ENCODE assay signal across 1 cellular context in genomic region chr16:2210386-2211365, GRCh38.
TF ChIP-seq lines count a peak whose summit lies in the region.

Gene BRICD5, minus strand, starts transcription at chr16:2210863. Its CDS starts 30 bp downstream, at chr16:2210833.

TF ChIP-seq in K562, 482 proteins besides CTCF, POLR2A, EP300 and RAD21 (continued from another document and continues in another):
- peak; percentile 12; the same call in 1 of the 2 replicates for TF ChIP-seq USF1 (CRISPR knock-in tag; IDR thresholded peaks at IDR 0.05)
- peak; percentile 53 for TF ChIP-seq NCOR1 (IDR thresholded peaks at IDR 0.05)
- TF ChIP-seq BDP1 (IDR thresholded peaks at IDR 0.05; ENCODE audit: insufficient read depth, insufficient read length): no peak
- 0 out of 2 replicates have a peak, but pooled peaks have one; percentile 12 for TF ChIP-seq ZBTB33 (CRISPR knock-in tag; IDR thresholded peaks at IDR 0.05)
- no peak for TF ChIP-seq MECOM (CRISPR knock-in tag; IDR thresholded peaks at IDR 0.05)
- peak; percentile 96 for TF ChIP-seq POLR2AphosphoS2 (IDR thresholded peaks at IDR 0.05; ENCODE audit: low read length)
- peak; percentile 29; the same call in 1 of the 2 replicates for TF ChIP-seq SUPT5H (IDR thresholded peaks at IDR 0.05)
- peak; percentile 76; the same call in 1 of the 2 replicates for TF ChIP-seq ZBTB7A (IDR thresholded peaks at IDR 0.05; ENCODE audit: borderline replicate concordance, control insufficient read depth, low read depth, low read length)
- TF ChIP-seq RCOR1 (IDR thresholded peaks at IDR 0.05; ENCODE audit: borderline replicate concordance in 1 of 2, low read depth in 2 of 2, low read length in 2 of 2): 0 out of 4 replicates have a peak, but pooled peaks of 1 of the 2 experiments have one; percentile 38
- peak; percentile 46 for TF ChIP-seq ZFX (CRISPR knock-in tag; IDR thresholded peaks at IDR 0.05)
- TF ChIP-seq SFPQ (IDR thresholded peaks at IDR 0.05; ENCODE audit: low read depth, low read length): no peak
- 0 out of 4 replicates have a peak, but pooled peaks of 1 of the 2 experiments have one; percentile 52 for TF ChIP-seq UBTF (IDR thresholded peaks at IDR 0.05; ENCODE audit: borderline replicate concordance in 1 of 2, low read depth in 2 of 2, low read length in 2 of 2)
- TF ChIP-seq ARID1B (IDR thresholded peaks at IDR 0.05): peak; percentile 35; the same call in 1 of the 2 replicates
- peak; percentile 25; the same call in 1 of the 2 replicates for TF ChIP-seq EP400 (IDR thresholded peaks at IDR 0.05)
- peak; percentile 55 for TF ChIP-seq RBFOX2 (IDR thresholded peaks at IDR 0.05; ENCODE audit: low read depth, low read length)
- peak; percentile 35; the same call in 1 of the 2 replicates for TF ChIP-seq CBFA2T2 (conservative IDR thresholded peaks at IDR 0.05)
- peak; percentile 57 for TF ChIP-seq POLR2B (IDR thresholded peaks at IDR 0.05; ENCODE audit: low read depth, partially characterized antibody)
- no peak for TF ChIP-seq ZBTB43 (CRISPR knock-in tag; IDR thresholded peaks at IDR 0.05)
- TF ChIP-seq CBFA2T3 (IDR thresholded peaks at IDR 0.05): peak; percentile 54
- TF ChIP-seq PHTF2 (CRISPR knock-in tag; IDR thresholded peaks at IDR 0.05): no peak
- 0 out of 2 replicates have a peak, but pooled peaks have one; percentile 48 for TF ChIP-seq PHF21A (IDR thresholded peaks at IDR 0.05; ENCODE audit: borderline replicate concordance, low read depth)
- 0 out of 2 replicates have a peak, but pooled peaks have one; percentile 15 for TF ChIP-seq LEF1 (IDR thresholded peaks at IDR 0.05)
- no peak for TF ChIP-seq PRDM10 (IDR thresholded peaks at IDR 0.05; ENCODE audit: partially characterized antibody)
- peak; percentile 59; the same call in 1 of the 2 replicates for TF ChIP-seq TFAP4 (CRISPR knock-in tag; IDR thresholded peaks at IDR 0.05; ENCODE audit: borderline replicate concordance)
- TF ChIP-seq TBL1XR1 (IDR thresholded peaks at IDR 0.05; ENCODE audit: low read length in 2 of 2): 0 out of 4 replicates have a peak, but pooled peaks of 1 of the 2 experiments have one; percentile 11
- 0 out of 2 replicates have a peak, but pooled peaks have one; percentile 69 for TF ChIP-seq SMAD4 (CRISPR knock-in tag; conservative IDR thresholded peaks at IDR 0.05)
- peak in 1 of 2 experiments; percentile 61; a peak in 2 of 4 replicates for TF ChIP-seq MNT (conservative IDR thresholded peaks at IDR 0.05)
- peak; percentile 57 for TF ChIP-seq PKNOX1 (IDR thresholded peaks at IDR 0.05)
- no peak for TF ChIP-seq NCOA2 (IDR thresholded peaks at IDR 0.05; ENCODE audit: partially characterized antibody in 2 of 2)
- no peak for TF ChIP-seq SRSF7 (optimal IDR thresholded peaks at IDR 0.05; ENCODE audit: low read depth, low read length)
- peak; percentile 34 for TF ChIP-seq CREM (IDR thresholded peaks at IDR 0.05; ENCODE audit: low read depth)
- TF ChIP-seq RAD51 (IDR thresholded peaks at IDR 0.05; ENCODE audit: borderline replicate concordance, low read depth): no peak
- TF ChIP-seq SNAPC5 (CRISPR knock-in tag; IDR thresholded peaks at IDR 0.05): no peak
- TF ChIP-seq CBX1 (IDR thresholded peaks at IDR 0.05; ENCODE audit: low read depth): peak; percentile 14; the same call in 1 of the 2 replicates
- TF ChIP-seq HMGN3 (IDR thresholded peaks at IDR 0.05; ENCODE audit: borderline replicate concordance, extremely low read depth, insufficient read length, low read depth, low read length): peak; percentile 69
- TF ChIP-seq TGIF2 (CRISPR knock-in tag; IDR thresholded peaks at IDR 0.05): no peak
- no peak for TF ChIP-seq DDX20 (tag; IDR thresholded peaks at IDR 0.05; ENCODE audit: low read depth)
- TF ChIP-seq CEBPZ (IDR thresholded peaks at IDR 0.05; ENCODE audit: borderline replicate concordance, low read depth, low read length): no peak
- 0 out of 2 replicates have a peak, but pooled peaks have one; percentile 21 for TF ChIP-seq MTA3 (IDR thresholded peaks at IDR 0.05; ENCODE audit: borderline replicate concordance)
